Comparison of ENCODE assay signal across 1 cellular context in genomic region chr19:51688665-51689571, GRCh38.
TF ChIP-seq lines count a peak whose summit lies in the region.

No MANE protein-coding gene starts in this region.

TF ChIP-seq in K562, 482 proteins besides CTCF, POLR2A, EP300 and RAD21 (continued from another document and continues in another):
- TF ChIP-seq BCLAF1 (IDR thresholded peaks at IDR 0.05; ENCODE audit: borderline replicate concordance in 1 of 2, control insufficient read depth in 1 of 2, low read depth in 2 of 2, low read length in 1 of 2) = peak in 1 of 2 experiments; percentile 65; a peak in 1 of 4 replicates
- TF ChIP-seq MBD2 (IDR thresholded peaks at IDR 0.05; ENCODE audit: borderline replicate concordance, low read depth) = no peak
- peak; percentile 41 for TF ChIP-seq KDM5B (IDR thresholded peaks at IDR 0.05; ENCODE audit: insufficient replicate concordance, low read depth, low read length)
- TF ChIP-seq ZNF23 (CRISPR knock-in tag; IDR thresholded peaks at IDR 0.05) = no peak
- no peak for TF ChIP-seq NR2F6 (CRISPR knock-in tag; IDR thresholded peaks at IDR 0.05)
- TF ChIP-seq ZNF232 (CRISPR knock-in tag; IDR thresholded peaks at IDR 0.05) = no peak
- no peak for TF ChIP-seq GTF3C2 (IDR thresholded peaks at IDR 0.05; ENCODE audit: borderline replicate concordance, extremely low read depth, insufficient read length)
- TF ChIP-seq TFAM (CRISPR knock-in tag; conservative IDR thresholded peaks at IDR 0.05) = no peak
- TF ChIP-seq ZNF77 (CRISPR knock-in tag; IDR thresholded peaks at IDR 0.05) = no peak
- TF ChIP-seq ZNF780A (CRISPR knock-in tag; IDR thresholded peaks at IDR 0.05) = no peak
- peak; percentile 46; the same call in 1 of the 2 replicates for TF ChIP-seq CBFA2T3 (IDR thresholded peaks at IDR 0.05)
- TF ChIP-seq SRSF3 (IDR thresholded peaks at IDR 0.05; ENCODE audit: insufficient read depth, low read length) = no peak
- peak; percentile 77 for TF ChIP-seq EHMT2 (IDR thresholded peaks at IDR 0.05)
- TF ChIP-seq SRF (CRISPR knock-in tag; IDR thresholded peaks at IDR 0.05) = no peak
- TF ChIP-seq E2F3 (CRISPR knock-in tag; IDR thresholded peaks at IDR 0.05) = no peak
- TF ChIP-seq HMG20B (CRISPR knock-in tag; IDR thresholded peaks at IDR 0.05) = no peak
- peak; percentile 83 for TF ChIP-seq ZNF512 (tag; IDR thresholded peaks at IDR 0.05)
- TF ChIP-seq HMGXB4 (CRISPR knock-in tag; IDR thresholded peaks at IDR 0.05) = no peak
- no peak for TF ChIP-seq STAT5A (IDR thresholded peaks at IDR 0.05; ENCODE audit: borderline replicate concordance, low read length)
- no peak for TF ChIP-seq SETDB1 (IDR thresholded peaks at IDR 0.05; ENCODE audit: low read length)
- no peak for TF ChIP-seq DLX4 (CRISPR knock-in tag; IDR thresholded peaks at IDR 0.05)
- peak; percentile 77 to 89; a peak in 3 of 4 replicates for TF ChIP-seq MLLT1 (IDR thresholded peaks at IDR 0.05)
- 0 out of 2 replicates have a peak, but pooled peaks have one; percentile 42 for TF ChIP-seq SNIP1 (IDR thresholded peaks at IDR 0.05; ENCODE audit: low read depth)
- TF ChIP-seq ZBTB12 (CRISPR knock-in tag; IDR thresholded peaks at IDR 0.05) = no peak
- no peak for TF ChIP-seq ZNF354B (CRISPR knock-in tag; IDR thresholded peaks at IDR 0.05)
- no peak for TF ChIP-seq ZNF76 (CRISPR knock-in tag; IDR thresholded peaks at IDR 0.05; ENCODE audit: borderline replicate concordance)
- TF ChIP-seq RB1 (IDR thresholded peaks at IDR 0.05; ENCODE audit: low read depth) = peak; percentile 74
- TF ChIP-seq PTRF (tag; IDR thresholded peaks at IDR 0.05) = no peak
- no peak for TF ChIP-seq KAT8 (IDR thresholded peaks at IDR 0.05; ENCODE audit: low read depth)
- no peak for TF ChIP-seq RERE (CRISPR knock-in tag; IDR thresholded peaks at IDR 0.05; ENCODE audit: borderline replicate concordance)
- no peak for TF ChIP-seq ZNF274 (IDR thresholded peaks at IDR 0.05; ENCODE audit: borderline replicate concordance, low read depth, low read length)
- TF ChIP-seq ARID2 (IDR thresholded peaks at IDR 0.05) = peak; percentile 81
- TF ChIP-seq LARP7 (IDR thresholded peaks at IDR 0.05) = peak; percentile 98
- TF ChIP-seq HEY1 (CRISPR knock-in tag; IDR thresholded peaks at IDR 0.05; ENCODE audit: borderline replicate concordance) = no peak
- TF ChIP-seq RBM39 (optimal IDR thresholded peaks at IDR 0.05; ENCODE audit: low read depth, low read length) = no peak
